20 cellular contexts compared by ENCODE assay signal in genomic region chr1:21266119-21266774, GRCh38. TPM values are rescaled to one million over a fixed set of nuclear protein-coding genes. Genes with fewer than 3 reads are reported as not detected.
A peak's percentile ranks its signal among the peaks of the same experiment; 100 is the strongest.
DNase-seq lines count a peak whose midpoint lies in the region; ATAC-seq and TF ChIP-seq lines count a peak whose summit lies in the region.
"Had no signal": no experiment of that assay in that cellular context is flagged by ENCODE, and none has a peak within 500 bp of the region (broad histone marks: within the 10 kb centered on the region; RNA-seq: fewer than 3 reads in every experiment).

No MANE protein-coding gene starts in this region.

- H2AFZ ChIP-seq in PC-3 (ENCODE audit: low read length) = no peak overlapping the region
- H2AFZ ChIP-seq: GM23248 had no signal

- no peaks in the 10 kb centered on the region for H3K9me3 ChIP-seq in PC-3 (ENCODE audit: low read length)
- H3K9me3 ChIP-seq in uterus = no peaks in the 10 kb centered on the region
- H3K9me3 ChIP-seq: neutrophil had no signal

- DNase-seq in CMK (ENCODE audit: low read depth) (peak; percentile 39), PC-3 (no peak), coronary artery (ENCODE audit: low spot score) (peak; percentile 57), uterus (no peak)
- DNase-seq: activated CD4-positive, alpha-beta T cell treated with anti-CD3 and anti-CD28 coated beads, Interleukin-2, amount 50 U/mL, for 48 hours; activated naive CD4-positive, alpha-beta T cell treated with anti-CD3 and anti-CD28 coated beads, Interleukin-2, amount 50 U/mL, for 16 hours; aorta; CD4-positive, alpha-beta T cell; endodermal cell; GM23248; NCI-H1694 treated with DMSO at 0.1 percent for 48 hours; NCI-H774; OCI-M1; stimulated activated CD4-positive, alpha-beta T cell treated with anti-CD3 and anti-CD28 coated beads, Interleukin-4, amount 100 ng/mL, for 4 hours; T-helper 17 cell had no signal

- H3K27ac ChIP-seq in PC-3 (ENCODE audit: low read length) (peak overlapping the region; percentile 72), coronary artery (peak overlapping the region; percentile 67 to 93), skin epidermis (peak overlapping the region in 12 of 21 experiments; percentile 5 to 85 (median 32)), uterus (no peak overlapping the region)
- H3K27ac ChIP-seq: GM23248, neutrophil had no signal

- no TSS peak for BruUV-seq in PC-3 (replicated peaks; lab: Mats Ljungman, UMichigan)

- POLR2A ChIA-PET in PC-3 (lab: Charles Lee; ENCODE audit: unreplicated experiment) = no interaction called here

- no peak for TF ChIP-seq POLR2A in uterus (IDR thresholded peaks at IDR 0.05)

- no peaks in the 10 kb centered on the region for H3K79me2 ChIP-seq in PC-3 (ENCODE audit: low read length)

- H3K4me1 ChIP-seq in PC-3 (ENCODE audit: insufficient read depth, low read length) (peaks cover 42% of the 10 kb centered on the region), uterus (peaks cover 0 to 26% of the 10 kb centered on the region in 2 donors)

- ATAC-seq in PC-3 (no peak), GM21723 (IDR thresholded peaks at IDR 0.05; ENCODE audit: unreplicated experiment) (no peak), GM18519 (IDR thresholded peaks at IDR 0.05; ENCODE audit: low FRiP score, unreplicated experiment) (no peak)
- ATAC-seq: GM12878, T-helper 17 cell had no signal

- no peaks in the 10 kb centered on the region for H4K20me1 ChIP-seq in PC-3 (ENCODE audit: low read length)

- CTCF ChIA-PET in PC-3 (lab: Charles Lee) = no interaction called here

- TF ChIP-seq CTCF in PC-3 (conservative IDR thresholded peaks at IDR 0.05; ENCODE audit: low read depth, low read length) (no peak), coronary artery (IDR thresholded peaks at IDR 0.05) (no peak), uterus (IDR thresholded peaks at IDR 0.05) (no peak)

- H3K4me3 ChIP-seq in PC-3 (ENCODE audit: low read length) (no peak overlapping the region), coronary artery (no peak overlapping the region), skin epidermis (no peak overlapping the region), uterus (no peak overlapping the region)
- H3K4me3 ChIP-seq: GM12878, GM23248 had no signal

- intact Hi-C loops in PC-3 (cut with micrococcal nuclease) = no loop called here
- intact Hi-C loops in uterus (cut with DNase I; ENCODE audit: low total_unique reads) = no loop called here

- no peak overlapping the region for H3K4me2 ChIP-seq in PC-3 (ENCODE audit: low read length)

- peaks cover 26% of the 10 kb centered on the region for H3K36me3 ChIP-seq in PC-3 (ENCODE audit: low read depth, low read length)
- H3K36me3 ChIP-seq in uterus = no peaks in the 10 kb centered on the region

- peaks cover 4% of the 10 kb centered on the region for H3F3A ChIP-seq in PC-3 (ENCODE audit: low read length, unreplicated experiment)

- no peaks in the 10 kb centered on the region for H3K9me2 ChIP-seq in PC-3 (replicated peaks; ENCODE audit: low read length)

- H3K9ac ChIP-seq in PC-3 (ENCODE audit: low read length) = no peak overlapping the region
- H3K9ac ChIP-seq: GM23248 had no signal

- H3K27me3 ChIP-seq in PC-3 (ENCODE audit: low read length) = no peaks in the 10 kb centered on the region
- no peaks in the 10 kb centered on the region for H3K27me3 ChIP-seq in uterus
- H3K27me3 ChIP-seq: neutrophil had no signal

RNA-seq across cellular contexts. Expression of gene ECE1, which starts 24.0 kb away (rescaled TPM):
- total RNA-seq in PC-3 (2014; rRNA removed) (86.8 and 110 TPM in 2 replicates), uterus (100 to 1,000 TPM in 1 of 4 donors, 10 to 100 TPM in 3; 45.6 to 175 (median 59.1) TPM)

Comparison
In these comparisons a context has a peak if more than half of its experiments do, and no peak if none do; other contexts are left out.
1. DNase-seq: peak in CMK (single experiment) and coronary artery (single experiment); none in PC-3 (single experiment) and uterus (0 of 2).
2. H3K27ac ChIP-seq: peak in PC-3 (single experiment), coronary artery (2 of 2) and skin epidermis (12 of 21); none in uterus (0 of 2).